In the genomic region with DNA sequence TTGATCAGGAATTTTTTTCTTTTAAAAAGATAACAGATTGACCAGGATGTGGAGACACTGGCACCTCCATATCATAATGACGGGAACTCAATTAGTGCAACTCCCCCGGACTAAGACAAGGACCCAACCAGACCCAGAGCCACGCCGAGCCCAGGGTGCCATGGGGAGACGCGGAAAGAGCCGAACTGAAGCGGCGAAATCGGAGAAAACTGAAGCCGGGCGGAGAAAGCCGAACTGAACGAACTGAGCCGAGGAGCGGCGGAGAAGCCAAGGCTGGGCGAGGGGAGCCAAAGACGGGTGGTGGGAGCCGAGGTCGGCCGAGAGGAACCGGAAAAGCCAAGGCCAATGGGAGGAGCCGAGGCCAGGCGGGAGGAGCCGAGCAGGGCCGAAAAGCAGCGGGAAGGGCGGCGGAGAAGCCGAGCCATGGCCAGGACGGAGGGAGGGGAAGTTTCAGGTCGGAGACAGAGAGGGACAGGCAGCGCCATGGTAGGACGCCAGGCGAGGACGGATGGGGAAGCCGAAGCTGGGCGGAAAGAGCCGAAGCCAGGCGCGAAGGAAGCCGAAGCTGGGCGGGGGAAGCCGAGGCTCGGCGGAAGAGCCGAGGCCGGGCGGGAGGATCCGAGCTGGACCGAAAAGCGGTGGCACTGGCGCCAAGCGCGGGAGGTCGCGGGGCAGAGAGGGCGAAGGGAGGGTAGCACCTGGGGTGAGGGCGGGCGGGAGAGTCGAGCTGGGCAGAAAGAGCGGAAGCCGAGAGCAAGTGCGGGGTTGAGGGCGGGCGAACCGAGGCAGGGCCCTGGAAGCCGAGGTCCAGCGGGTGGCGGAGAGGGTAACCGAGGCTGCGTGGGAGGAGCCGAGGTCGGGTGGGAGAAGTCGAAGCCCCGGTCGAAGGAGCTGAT, we compare ENCODE assay signal across 1 cellular context.
TF ChIP-seq lines count a peak whose summit lies in the region.

No MANE protein-coding gene starts in this region.

TF ChIP-seq in K562, 482 proteins besides CTCF, POLR2A, EP300 and RAD21 (continues in another document):
- TF ChIP-seq RBM14 (IDR thresholded peaks at IDR 0.05; ENCODE audit: borderline replicate concordance, insufficient read depth, low read depth, low read length) (no peak), ZNF699 (CRISPR knock-in tag; IDR thresholded peaks at IDR 0.05; ENCODE audit: insufficient replicate concordance) (no peak), SIN3A (IDR thresholded peaks at IDR 0.05; ENCODE audit: borderline replicate concordance in 2 of 2, control insufficient read depth in 1 of 2, low read depth in 2 of 2, low read length in 2 of 2) (no peak), ZNF717 (CRISPR knock-in tag; IDR thresholded peaks at IDR 0.05) (no peak), SUPT5H (IDR thresholded peaks at IDR 0.05) (peak; percentile 91), RUNX1 (IDR thresholded peaks at IDR 0.05; ENCODE audit: low read depth) (no peak), ATF7 (IDR thresholded peaks at IDR 0.05) (peak; percentile 36; the same call in 1 of the 2 replicates), ARID2 (IDR thresholded peaks at IDR 0.05) (0 out of 2 replicates have a peak, but pooled peaks have one; percentile 41)
- TF ChIP-seq, protein P1, sequence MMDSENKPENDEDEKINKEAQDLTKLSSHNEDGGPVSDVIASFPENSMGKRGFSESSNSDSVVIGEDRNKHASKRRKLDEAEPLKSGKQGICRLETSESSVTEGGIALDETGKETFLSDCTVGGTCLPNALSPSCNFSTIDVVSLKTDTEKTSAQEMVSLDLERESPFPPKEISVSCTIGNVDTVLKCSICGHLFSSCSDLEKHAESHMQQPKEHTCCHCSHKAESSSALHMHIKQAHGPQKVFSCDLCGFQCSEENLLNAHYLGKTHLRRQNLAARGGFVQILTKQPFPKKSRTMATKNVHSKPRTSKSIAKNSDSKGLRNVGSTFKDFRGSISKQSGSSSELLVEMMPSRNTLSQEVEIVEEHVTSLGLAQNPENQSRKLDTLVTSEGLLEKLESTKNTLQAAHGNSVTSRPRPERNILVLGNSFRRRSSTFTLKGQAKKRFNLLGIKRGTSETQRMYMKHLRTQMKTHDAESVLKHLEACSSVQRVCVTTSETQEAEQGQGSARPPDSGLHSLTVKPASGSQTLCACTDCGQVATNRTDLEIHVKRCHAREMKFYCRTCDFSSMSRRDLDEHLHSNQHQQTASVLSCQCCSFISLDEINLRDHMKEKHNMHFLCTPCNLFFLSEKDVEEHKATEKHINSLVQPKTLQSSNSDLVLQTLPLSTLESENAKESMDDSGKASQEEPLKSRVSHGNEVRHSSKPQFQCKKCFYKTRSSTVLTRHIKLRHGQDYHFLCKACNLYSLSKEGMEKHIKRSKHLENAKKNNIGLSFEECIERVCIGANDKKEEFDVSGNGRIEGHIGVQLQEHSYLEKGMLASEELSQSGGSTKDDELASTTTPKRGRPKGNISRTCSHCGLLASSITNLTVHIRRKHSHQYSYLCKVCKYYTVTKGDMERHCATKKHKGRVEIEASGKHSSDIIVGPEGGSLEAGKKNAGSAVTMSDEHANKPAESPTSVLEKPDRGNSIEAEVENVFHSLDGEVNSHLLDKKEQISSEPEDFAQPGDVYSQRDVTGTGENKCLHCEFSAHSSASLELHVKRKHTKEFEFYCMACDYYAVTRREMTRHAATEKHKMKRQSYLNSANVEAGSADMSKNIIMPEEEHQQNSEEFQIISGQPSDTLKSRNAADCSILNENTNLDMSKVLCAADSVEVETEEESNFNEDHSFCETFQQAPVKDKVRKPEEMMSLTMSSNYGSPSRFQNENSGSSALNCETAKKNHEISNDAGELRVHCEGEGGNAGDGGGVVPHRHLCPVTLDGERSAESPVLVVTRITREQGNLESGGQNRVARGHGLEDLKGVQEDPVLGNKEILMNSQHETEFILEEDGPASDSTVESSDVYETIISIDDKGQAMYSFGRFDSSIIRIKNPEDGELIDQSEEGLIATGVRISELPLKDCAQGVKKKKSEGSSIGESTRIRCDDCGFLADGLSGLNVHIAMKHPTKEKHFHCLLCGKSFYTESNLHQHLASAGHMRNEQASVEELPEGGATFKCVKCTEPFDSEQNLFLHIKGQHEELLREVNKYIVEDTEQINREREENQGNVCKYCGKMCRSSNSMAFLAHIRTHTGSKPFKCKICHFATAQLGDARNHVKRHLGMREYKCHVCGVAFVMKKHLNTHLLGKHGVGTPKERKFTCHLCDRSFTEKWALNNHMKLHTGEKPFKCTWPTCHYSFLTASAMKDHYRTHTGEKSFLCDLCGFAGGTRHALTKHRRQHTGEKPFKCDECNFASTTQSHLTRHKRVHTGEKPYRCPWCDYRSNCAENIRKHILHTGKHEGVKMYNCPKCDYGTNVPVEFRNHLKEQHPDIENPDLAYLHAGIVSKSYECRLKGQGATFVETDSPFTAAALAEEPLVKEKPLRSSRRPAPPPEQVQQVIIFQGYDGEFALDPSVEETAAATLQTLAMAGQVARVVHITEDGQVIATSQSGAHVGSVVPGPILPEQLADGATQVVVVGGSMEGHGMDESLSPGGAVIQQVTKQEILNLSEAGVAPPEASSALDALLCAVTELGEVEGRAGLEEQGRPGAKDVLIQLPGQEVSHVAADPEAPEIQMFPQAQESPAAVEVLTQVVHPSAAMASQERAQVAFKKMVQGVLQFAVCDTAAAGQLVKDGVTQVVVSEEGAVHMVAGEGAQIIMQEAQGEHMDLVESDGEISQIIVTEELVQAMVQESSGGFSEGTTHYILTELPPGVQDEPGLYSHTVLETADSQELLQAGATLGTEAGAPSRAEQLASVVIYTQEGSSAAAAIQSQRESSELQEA (IDR thresholded peaks at IDR 0.05; ENCODE audit: low read depth) = peak; percentile 83
- TF ChIP-seq, protein P2, sequence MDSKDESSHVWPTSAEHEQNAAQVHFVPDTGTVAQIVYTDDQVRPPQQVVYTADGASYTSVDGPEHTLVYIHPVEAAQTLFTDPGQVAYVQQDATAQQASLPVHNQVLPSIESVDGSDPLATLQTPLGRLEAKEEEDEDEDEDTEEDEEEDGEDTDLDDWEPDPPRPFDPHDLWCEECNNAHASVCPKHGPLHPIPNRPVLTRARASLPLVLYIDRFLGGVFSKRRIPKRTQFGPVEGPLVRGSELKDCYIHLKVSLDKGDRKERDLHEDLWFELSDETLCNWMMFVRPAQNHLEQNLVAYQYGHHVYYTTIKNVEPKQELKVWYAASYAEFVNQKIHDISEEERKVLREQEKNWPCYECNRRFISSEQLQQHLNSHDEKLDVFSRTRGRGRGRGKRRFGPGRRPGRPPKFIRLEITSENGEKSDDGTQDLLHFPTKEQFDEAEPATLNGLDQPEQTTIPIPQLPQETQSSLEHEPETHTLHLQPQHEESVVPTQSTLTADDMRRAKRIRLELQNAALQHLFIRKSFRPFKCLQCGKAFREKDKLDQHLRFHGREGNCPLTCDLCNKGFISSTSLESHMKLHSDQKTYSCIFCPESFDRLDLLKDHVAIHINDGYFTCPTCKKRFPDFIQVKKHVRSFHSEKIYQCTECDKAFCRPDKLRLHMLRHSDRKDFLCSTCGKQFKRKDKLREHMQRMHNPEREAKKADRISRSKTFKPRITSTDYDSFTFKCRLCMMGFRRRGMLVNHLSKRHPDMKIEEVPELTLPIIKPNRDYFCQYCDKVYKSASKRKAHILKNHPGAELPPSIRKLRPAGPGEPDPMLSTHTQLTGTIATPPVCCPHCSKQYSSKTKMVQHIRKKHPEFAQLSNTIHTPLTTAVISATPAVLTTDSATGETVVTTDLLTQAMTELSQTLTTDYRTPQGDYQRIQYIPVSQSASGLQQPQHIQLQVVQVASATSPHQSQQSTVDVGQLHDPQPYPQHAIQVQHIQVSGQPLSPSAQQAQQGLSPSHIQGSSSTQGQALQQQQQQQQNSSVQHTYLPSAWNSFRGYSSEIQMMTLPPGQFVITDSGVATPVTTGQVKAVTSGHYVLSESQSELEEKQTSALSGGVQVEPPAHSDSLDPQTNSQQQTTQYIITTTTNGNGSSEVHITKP (IDR thresholded peaks at IDR 0.05; ENCODE audit: partially characterized antibody) = peak; percentile 64
- TF ChIP-seq, protein P3, sequence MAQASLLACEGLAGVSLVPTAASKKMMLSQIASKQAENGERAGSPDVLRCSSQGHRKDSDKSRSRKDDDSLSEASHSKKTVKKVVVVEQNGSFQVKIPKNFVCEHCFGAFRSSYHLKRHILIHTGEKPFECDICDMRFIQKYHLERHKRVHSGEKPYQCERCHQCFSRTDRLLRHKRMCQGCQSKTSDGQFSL (CRISPR knock-in tag; IDR thresholded peaks at IDR 0.05) = no peak
- TF ChIP-seq, protein P3 (tag; IDR thresholded peaks at IDR 0.05) = no peak
- TF ChIP-seq, protein P4, sequence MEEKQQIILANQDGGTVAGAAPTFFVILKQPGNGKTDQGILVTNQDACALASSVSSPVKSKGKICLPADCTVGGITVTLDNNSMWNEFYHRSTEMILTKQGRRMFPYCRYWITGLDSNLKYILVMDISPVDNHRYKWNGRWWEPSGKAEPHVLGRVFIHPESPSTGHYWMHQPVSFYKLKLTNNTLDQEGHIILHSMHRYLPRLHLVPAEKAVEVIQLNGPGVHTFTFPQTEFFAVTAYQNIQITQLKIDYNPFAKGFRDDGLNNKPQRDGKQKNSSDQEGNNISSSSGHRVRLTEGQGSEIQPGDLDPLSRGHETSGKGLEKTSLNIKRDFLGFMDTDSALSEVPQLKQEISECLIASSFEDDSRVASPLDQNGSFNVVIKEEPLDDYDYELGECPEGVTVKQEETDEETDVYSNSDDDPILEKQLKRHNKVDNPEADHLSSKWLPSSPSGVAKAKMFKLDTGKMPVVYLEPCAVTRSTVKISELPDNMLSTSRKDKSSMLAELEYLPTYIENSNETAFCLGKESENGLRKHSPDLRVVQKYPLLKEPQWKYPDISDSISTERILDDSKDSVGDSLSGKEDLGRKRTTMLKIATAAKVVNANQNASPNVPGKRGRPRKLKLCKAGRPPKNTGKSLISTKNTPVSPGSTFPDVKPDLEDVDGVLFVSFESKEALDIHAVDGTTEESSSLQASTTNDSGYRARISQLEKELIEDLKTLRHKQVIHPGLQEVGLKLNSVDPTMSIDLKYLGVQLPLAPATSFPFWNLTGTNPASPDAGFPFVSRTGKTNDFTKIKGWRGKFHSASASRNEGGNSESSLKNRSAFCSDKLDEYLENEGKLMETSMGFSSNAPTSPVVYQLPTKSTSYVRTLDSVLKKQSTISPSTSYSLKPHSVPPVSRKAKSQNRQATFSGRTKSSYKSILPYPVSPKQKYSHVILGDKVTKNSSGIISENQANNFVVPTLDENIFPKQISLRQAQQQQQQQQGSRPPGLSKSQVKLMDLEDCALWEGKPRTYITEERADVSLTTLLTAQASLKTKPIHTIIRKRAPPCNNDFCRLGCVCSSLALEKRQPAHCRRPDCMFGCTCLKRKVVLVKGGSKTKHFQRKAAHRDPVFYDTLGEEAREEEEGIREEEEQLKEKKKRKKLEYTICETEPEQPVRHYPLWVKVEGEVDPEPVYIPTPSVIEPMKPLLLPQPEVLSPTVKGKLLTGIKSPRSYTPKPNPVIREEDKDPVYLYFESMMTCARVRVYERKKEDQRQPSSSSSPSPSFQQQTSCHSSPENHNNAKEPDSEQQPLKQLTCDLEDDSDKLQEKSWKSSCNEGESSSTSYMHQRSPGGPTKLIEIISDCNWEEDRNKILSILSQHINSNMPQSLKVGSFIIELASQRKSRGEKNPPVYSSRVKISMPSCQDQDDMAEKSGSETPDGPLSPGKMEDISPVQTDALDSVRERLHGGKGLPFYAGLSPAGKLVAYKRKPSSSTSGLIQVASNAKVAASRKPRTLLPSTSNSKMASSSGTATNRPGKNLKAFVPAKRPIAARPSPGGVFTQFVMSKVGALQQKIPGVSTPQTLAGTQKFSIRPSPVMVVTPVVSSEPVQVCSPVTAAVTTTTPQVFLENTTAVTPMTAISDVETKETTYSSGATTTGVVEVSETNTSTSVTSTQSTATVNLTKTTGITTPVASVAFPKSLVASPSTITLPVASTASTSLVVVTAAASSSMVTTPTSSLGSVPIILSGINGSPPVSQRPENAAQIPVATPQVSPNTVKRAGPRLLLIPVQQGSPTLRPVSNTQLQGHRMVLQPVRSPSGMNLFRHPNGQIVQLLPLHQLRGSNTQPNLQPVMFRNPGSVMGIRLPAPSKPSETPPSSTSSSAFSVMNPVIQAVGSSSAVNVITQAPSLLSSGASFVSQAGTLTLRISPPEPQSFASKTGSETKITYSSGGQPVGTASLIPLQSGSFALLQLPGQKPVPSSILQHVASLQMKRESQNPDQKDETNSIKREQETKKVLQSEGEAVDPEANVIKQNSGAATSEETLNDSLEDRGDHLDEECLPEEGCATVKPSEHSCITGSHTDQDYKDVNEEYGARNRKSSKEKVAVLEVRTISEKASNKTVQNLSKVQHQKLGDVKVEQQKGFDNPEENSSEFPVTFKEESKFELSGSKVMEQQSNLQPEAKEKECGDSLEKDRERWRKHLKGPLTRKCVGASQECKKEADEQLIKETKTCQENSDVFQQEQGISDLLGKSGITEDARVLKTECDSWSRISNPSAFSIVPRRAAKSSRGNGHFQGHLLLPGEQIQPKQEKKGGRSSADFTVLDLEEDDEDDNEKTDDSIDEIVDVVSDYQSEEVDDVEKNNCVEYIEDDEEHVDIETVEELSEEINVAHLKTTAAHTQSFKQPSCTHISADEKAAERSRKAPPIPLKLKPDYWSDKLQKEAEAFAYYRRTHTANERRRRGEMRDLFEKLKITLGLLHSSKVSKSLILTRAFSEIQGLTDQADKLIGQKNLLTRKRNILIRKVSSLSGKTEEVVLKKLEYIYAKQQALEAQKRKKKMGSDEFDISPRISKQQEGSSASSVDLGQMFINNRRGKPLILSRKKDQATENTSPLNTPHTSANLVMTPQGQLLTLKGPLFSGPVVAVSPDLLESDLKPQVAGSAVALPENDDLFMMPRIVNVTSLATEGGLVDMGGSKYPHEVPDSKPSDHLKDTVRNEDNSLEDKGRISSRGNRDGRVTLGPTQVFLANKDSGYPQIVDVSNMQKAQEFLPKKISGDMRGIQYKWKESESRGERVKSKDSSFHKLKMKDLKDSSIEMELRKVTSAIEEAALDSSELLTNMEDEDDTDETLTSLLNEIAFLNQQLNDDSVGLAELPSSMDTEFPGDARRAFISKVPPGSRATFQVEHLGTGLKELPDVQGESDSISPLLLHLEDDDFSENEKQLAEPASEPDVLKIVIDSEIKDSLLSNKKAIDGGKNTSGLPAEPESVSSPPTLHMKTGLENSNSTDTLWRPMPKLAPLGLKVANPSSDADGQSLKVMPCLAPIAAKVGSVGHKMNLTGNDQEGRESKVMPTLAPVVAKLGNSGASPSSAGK (IDR thresholded peaks at IDR 0.05) = peak; percentile 72
- TF ChIP-seq, protein P5, sequence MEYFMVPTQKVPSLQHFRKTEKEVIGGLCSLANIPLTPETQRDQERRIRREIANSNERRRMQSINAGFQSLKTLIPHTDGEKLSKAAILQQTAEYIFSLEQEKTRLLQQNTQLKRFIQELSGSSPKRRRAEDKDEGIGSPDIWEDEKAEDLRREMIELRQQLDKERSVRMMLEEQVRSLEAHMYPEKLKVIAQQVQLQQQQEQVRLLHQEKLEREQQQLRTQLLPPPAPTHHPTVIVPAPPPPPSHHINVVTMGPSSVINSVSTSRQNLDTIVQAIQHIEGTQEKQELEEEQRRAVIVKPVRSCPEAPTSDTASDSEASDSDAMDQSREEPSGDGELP (CRISPR knock-in tag; IDR thresholded peaks at IDR 0.05; ENCODE audit: borderline replicate concordance) = peak; percentile 56; the same call in 1 of the 2 replicates
- TF ChIP-seq, protein P6, sequence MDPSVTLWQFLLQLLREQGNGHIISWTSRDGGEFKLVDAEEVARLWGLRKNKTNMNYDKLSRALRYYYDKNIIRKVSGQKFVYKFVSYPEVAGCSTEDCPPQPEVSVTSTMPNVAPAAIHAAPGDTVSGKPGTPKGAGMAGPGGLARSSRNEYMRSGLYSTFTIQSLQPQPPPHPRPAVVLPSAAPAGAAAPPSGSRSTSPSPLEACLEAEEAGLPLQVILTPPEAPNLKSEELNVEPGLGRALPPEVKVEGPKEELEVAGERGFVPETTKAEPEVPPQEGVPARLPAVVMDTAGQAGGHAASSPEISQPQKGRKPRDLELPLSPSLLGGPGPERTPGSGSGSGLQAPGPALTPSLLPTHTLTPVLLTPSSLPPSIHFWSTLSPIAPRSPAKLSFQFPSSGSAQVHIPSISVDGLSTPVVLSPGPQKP (CRISPR knock-in tag; IDR thresholded peaks at IDR 0.05) = no peak
